In the genomic region with DNA sequence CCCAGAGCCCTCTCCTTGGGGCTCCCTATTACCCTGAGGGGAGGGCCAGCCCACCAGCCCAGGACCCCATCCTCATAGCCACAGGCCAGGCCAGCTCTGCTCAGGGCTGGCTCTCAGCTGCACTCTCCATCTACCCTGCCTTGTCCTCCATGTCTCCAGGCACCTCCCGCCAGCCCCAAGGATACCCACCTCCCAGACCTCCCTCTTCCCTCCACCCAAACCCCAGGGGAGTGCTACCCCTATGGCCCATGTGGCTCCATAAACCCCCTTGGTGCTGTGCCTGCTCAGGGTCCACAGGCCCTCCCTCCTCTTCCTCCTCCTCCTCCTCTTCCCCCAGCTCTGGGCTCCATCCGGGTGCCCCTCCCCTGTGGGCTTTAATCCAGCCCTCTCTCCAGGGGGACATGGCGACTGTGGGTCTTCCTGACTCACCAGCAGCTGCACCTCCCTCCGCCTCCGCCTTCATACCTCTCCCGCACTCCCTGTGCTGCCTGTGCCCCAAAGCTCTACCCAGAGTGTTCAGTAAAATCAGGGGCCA, we compare ENCODE assay signal across 10 cellular contexts. TPM values are rescaled to one million over a fixed set of nuclear protein-coding genes. Genes with fewer than 3 reads are reported as not detected.
A peak's percentile ranks its signal among the peaks of the same experiment; 100 is the strongest.
DNase-seq lines count a peak whose midpoint lies in the region; ATAC-seq and TF ChIP-seq lines count a peak whose summit lies in the region.
"Had no signal": no experiment of that assay in that cellular context is flagged by ENCODE, and none has a peak within 500 bp of the region (broad histone marks: within the 10 kb centered on the region; RNA-seq: fewer than 3 reads in every experiment).

No MANE protein-coding gene starts in this region.

- H3K4me1 ChIP-seq in A673 (ENCODE audit: insufficient read depth, low read length, poor library complexity, severe bottlenecking) (peaks cover 18% of the 10 kb centered on the region), mesodermal cell (ENCODE audit: control insufficient read depth, insufficient read depth, low read length, poor library complexity, severe bottlenecking) (peaks cover 8% of the 10 kb centered on the region), mammary epithelial cell (ENCODE audit: insufficient read depth, low read length) (peaks cover 6% of the 10 kb centered on the region)

- H3K4me2 ChIP-seq in mammary epithelial cell (ENCODE audit: insufficient read depth, low read depth, low read length) = no peak overlapping the region

- H3K79me2 ChIP-seq in mammary epithelial cell (ENCODE audit: insufficient read depth, low read length) = peaks cover 7% of the 10 kb centered on the region

- CTCF ChIA-PET in A673 (lab: Charles Lee) (no interaction called here), mammary epithelial cell (lab: Charles Lee; ENCODE audit: low non-redundant PET) (no interaction called here)

- peak overlapping the region; percentile 75 for H3K27ac Mint-ChIP-seq in activated naive CD8-positive, alpha-beta T cell treated with anti-CD3 and anti-CD28 coated beads, Interleukin-2, amount 10 ng/mL, durations not matched to agents 7 days and 5 days

- peaks cover 29% of the 10 kb centered on the region for H3K36me3 Mint-ChIP-seq in activated naive CD8-positive, alpha-beta T cell treated with anti-CD3 and anti-CD28 coated beads, Interleukin-2, amount 10 ng/mL, durations not matched to agents 7 days and 5 days

- intact Hi-C loops in A673 (cut with micrococcal nuclease; ENCODE audit: unreplicated experiment) (no loop called here), mammary epithelial cell (cut with micrococcal nuclease) (no loop called here)

- H3K9ac ChIP-seq in mammary epithelial cell (ENCODE audit: insufficient read depth, low read length) = no peak overlapping the region

- H3K4me3 Mint-ChIP-seq in activated naive CD8-positive, alpha-beta T cell treated with anti-CD3 and anti-CD28 coated beads, Interleukin-2, amount 10 ng/mL, durations not matched to agents 7 days and 5 days = peak overlapping the region; percentile 30

- H3K27ac ChIP-seq in A673 (ENCODE audit: low read depth, low read length, poor library complexity, severe bottlenecking) (peak overlapping the region; percentile 51), mesodermal cell (ENCODE audit: low read depth, low read length, severe bottlenecking) (peak overlapping the region; percentile 41), mammary epithelial cell (ENCODE audit: insufficient read depth, low read depth, low read length) (no peak overlapping the region)

- dilution Hi-C loops in mammary epithelial cell (cut with HindIII; ENCODE audit: low sequenced_read_pairs) = no loop called here

- POLR2A ChIA-PET in A673 (lab: Charles Lee; ENCODE audit: low non-redundant PET) = no interaction called here
- POLR2A ChIA-PET in activated naive CD8-positive, alpha-beta T cell treated with anti-CD3 and anti-CD28 coated beads, Interleukin-2, amount 10 ng/mL, durations not matched to agents 7 days and 5 days (lab: Charles Lee) = interaction anchor here (0.7 to 1.3 kb wide), 2 partner anchors 11 to 27 kb away, joined by 3 to 5 read pairs; no protein-coding TSS in a partner anchor

- ATAC-seq in activated naive CD8-positive, alpha-beta T cell treated with anti-CD3 and anti-CD28 coated beads, Interleukin-2, amount 10 ng/mL, durations not matched to agents 7 days and 5 days (ENCODE audit: low read depth) = no peak
- ATAC-seq in HG03439 (IDR thresholded peaks at IDR 0.05; ENCODE audit: unreplicated experiment) = no peak

- BruUV-seq in A673 (replicated peaks; lab: Mats Ljungman, UMichigan) (no TSS peak), mammary epithelial cell (replicated peaks; lab: Mats Ljungman, UMichigan) (no TSS peak)

- peak; percentile 76 for DNase-seq in A673 (ENCODE audit: low spot score)
- DNase-seq in HK-2 (ENCODE audit: unreplicated experiment) = peak; percentile 29
- DNase-seq in activated naive CD8-positive, alpha-beta T cell treated with anti-CD3 and anti-CD28 coated beads, Interleukin-2, amount 10 ng/mL, durations not matched to agents 7 days and 5 days = no peak
- DNase-seq in mammary epithelial cell = no peak
- no peak for DNase-seq in NCI-H1417 treated with DMSO at 0.1 percent for 48 hours (lab: John Stamatoyannopoulos, UW)
- DNase-seq in activated CD4-positive, alpha-beta T cell treated with anti-CD3 and anti-CD28 coated beads for 1 hour = no peak
- DNase-seq: retina had no signal

- H3K36me3 ChIP-seq in A673 (ENCODE audit: insufficient read depth, low read length, poor library complexity, severe bottlenecking) (peaks cover 24% of the 10 kb centered on the region), mesodermal cell (ENCODE audit: control insufficient read depth, insufficient read depth, low read length) (peaks cover 33% of the 10 kb centered on the region), mammary epithelial cell (ENCODE audit: insufficient read depth, low read length) (peaks cover 4% of the 10 kb centered on the region)

- H3K4me1 Mint-ChIP-seq in activated naive CD8-positive, alpha-beta T cell treated with anti-CD3 and anti-CD28 coated beads, Interleukin-2, amount 10 ng/mL, durations not matched to agents 7 days and 5 days = peaks cover 19% of the 10 kb centered on the region

- in situ Hi-C loops in mammary epithelial cell (cut with MboI; ENCODE audit: low sequenced_read_pairs in 2 of 2) = no loop called here

- peaks cover 3% of the 10 kb centered on the region for H3K9me3 Mint-ChIP-seq in activated naive CD8-positive, alpha-beta T cell treated with anti-CD3 and anti-CD28 coated beads, Interleukin-2, amount 10 ng/mL, durations not matched to agents 7 days and 5 days

- 52 to 57% methylated on average over 5 of the region's 6 CpGs for WGBS in mesodermal cell (ENCODE audit: insufficient coverage in 2 of 2), 2 experiments
- WGBS in mammary epithelial cell (ENCODE audit: low coverage, missing lambda C conversion rate) = 86% methylated on average over 3 of the region's 6 CpGs

- H3K9me3 ChIP-seq in A673 (ENCODE audit: low read depth, low read length, poor library complexity, severe bottlenecking) = no peaks in the 10 kb centered on the region
- H3K9me3 ChIP-seq in mesodermal cell (ENCODE audit: control insufficient read depth, low read length) = no peaks in the 10 kb centered on the region
- no peaks in the 10 kb centered on the region for H3K9me3 ChIP-seq in mammary epithelial cell (replicated peaks; ENCODE audit: insufficient read depth, low read length)
- H3K9me3 ChIP-seq: tibial nerve had no signal

- no peak for TF ChIP-seq CTCF in A673 (conservative IDR thresholded peaks at IDR 0.05; ENCODE audit: low read depth, low read length)
- no peak for TF ChIP-seq CTCF in mammary epithelial cell (conservative IDR thresholded peaks at IDR 0.05 in 1 of 2, IDR thresholded peaks at IDR 0.05 in 1 of 2; ENCODE audit: extremely low read depth in 1 of 2, insufficient read depth in 1 of 2, low read depth in 1 of 2, low read length in 2 of 2)

- H4K20me1 ChIP-seq in mammary epithelial cell (ENCODE audit: insufficient read depth, low read length) = no peaks in the 10 kb centered on the region

- H3K4me3 ChIP-seq in A673 (ENCODE audit: low read depth, low read length, poor library complexity, severe bottlenecking) (no peak overlapping the region), mesodermal cell (ENCODE audit: extremely low read depth, insufficient read depth, low read length, poor library complexity, severe bottlenecking) (no peak overlapping the region), mammary epithelial cell (replicated peaks in 1 of 3; ENCODE audit: insufficient read depth in 1 of 3, low read depth in 2 of 3, low read length in 3 of 3) (no peak overlapping the region)

- H2AFZ ChIP-seq in mammary epithelial cell (ENCODE audit: low read depth, low read length) = no peak overlapping the region

- no peaks in the 10 kb centered on the region for H3K27me3 Mint-ChIP-seq in activated naive CD8-positive, alpha-beta T cell treated with anti-CD3 and anti-CD28 coated beads, Interleukin-2, amount 10 ng/mL, durations not matched to agents 7 days and 5 days

- no peaks in the 10 kb centered on the region for H3K27me3 ChIP-seq in A673 (replicated peaks; ENCODE audit: insufficient read depth, low read depth, low read length, poor library complexity)
- H3K27me3 ChIP-seq in mammary epithelial cell (ENCODE audit: insufficient read depth, low read length) = no peaks in the 10 kb centered on the region
- H3K27me3 ChIP-seq: tibial nerve had no signal

RNA-seq across cellular contexts. Expression of a gene that starts 9.1 kb away (rescaled TPM):
- 18.8 and 24.2 TPM in 2 replicates for total RNA-seq in A673 (2021)
- total RNA-seq in activated naive CD8-positive, alpha-beta T cell treated with anti-CD3 and anti-CD28 coated beads, Interleukin-2, amount 10 ng/mL, durations not matched to agents 7 days and 5 days = 10 to 100 TPM in 1 of 2 experiments, 1 to 10 TPM in 1; 9.6 to 10.7 TPM
- polyA plus RNA-seq in mesodermal cell (2013, experiment 1 of 2) = 27.9 TPM
- 25.8 TPM for polyA plus RNA-seq in mesodermal cell (2013, experiment 2 of 2)
- 10 to 100 TPM in 1 of 2 donors, 1 to 10 TPM in 1; 9.0 to 12.3 TPM for total RNA-seq in mammary epithelial cell
- 10.4 TPM for polyA plus RNA-seq in mammary epithelial cell
- polyA minus RNA-seq in mammary epithelial cell = 5.1 TPM

RNA-seq across cellular contexts. Expression of a gene that starts 9.8 kb away (rescaled TPM):
- total RNA-seq in A673 (2021) (121 and 125 TPM in 2 replicates), mammary epithelial cell (10 to 100 TPM; 57.2 to 88.8 TPM)
- total RNA-seq in activated naive CD8-positive, alpha-beta T cell treated with anti-CD3 and anti-CD28 coated beads, Interleukin-2, amount 10 ng/mL, durations not matched to agents 7 days and 5 days = 100 to 1,000 TPM; 130 to 150 TPM
- 72.4 TPM for polyA plus RNA-seq in mesodermal cell (2013, experiment 1 of 2)
- 61.0 TPM for polyA plus RNA-seq in mesodermal cell (2013, experiment 2 of 2)
- 45.5 TPM for polyA plus RNA-seq in mammary epithelial cell
- 78.6 TPM for polyA minus RNA-seq in mammary epithelial cell

RNA-seq across cellular contexts. Expression of a gene that starts 28.4 kb away (rescaled TPM):
- total RNA-seq in A673 (2021) (41.2 and 51.0 TPM in 2 replicates), mammary epithelial cell (10 to 100 TPM in 1 of 2 donors, 1 to 10 TPM in 1; 1.8 to 13.8 TPM)
- total RNA-seq in activated naive CD8-positive, alpha-beta T cell treated with anti-CD3 and anti-CD28 coated beads, Interleukin-2, amount 10 ng/mL, durations not matched to agents 7 days and 5 days = 10 to 100 TPM; 50.1 to 53.9 TPM
- polyA plus RNA-seq in mesodermal cell (2013, experiment 1 of 2) = 13.0 TPM
- polyA plus RNA-seq in mesodermal cell (2013, experiment 2 of 2) = 11.5 TPM
- polyA plus RNA-seq in mammary epithelial cell = 5.7 TPM
- 4.7 TPM for polyA minus RNA-seq in mammary epithelial cell

RNA-seq across cellular contexts. Expression of a gene that starts 28.7 kb away (rescaled TPM):
- total RNA-seq in A673 (2021) (66.4 and 73.7 TPM in 2 replicates), mammary epithelial cell (10 to 100 TPM; 15.0 to 40.3 TPM)
- total RNA-seq in activated naive CD8-positive, alpha-beta T cell treated with anti-CD3 and anti-CD28 coated beads, Interleukin-2, amount 10 ng/mL, durations not matched to agents 7 days and 5 days = 10 to 100 TPM; 85.4 to 86.1 TPM
- polyA plus RNA-seq in mesodermal cell (2013, experiment 1 of 2) = 23.9 TPM
- 19.0 TPM for polyA plus RNA-seq in mesodermal cell (2013, experiment 2 of 2)
- polyA plus RNA-seq in mammary epithelial cell = 11.1 TPM
- polyA minus RNA-seq in mammary epithelial cell = 34.3 TPM

Comparison
In these comparisons a context has a peak if more than half of its experiments do, and no peak if none do; other contexts are left out.
1. DNase-seq: peak in A673 (single experiment) and HK-2 (single experiment); none in activated naive CD8-positive, alpha-beta T cell treated with anti-CD3 and anti-CD28 coated beads, Interleukin-2, amount 10 ng/mL, durations not matched to agents 7 days and 5 days (single experiment), mammary epithelial cell (single experiment), NCI-H1417 treated with DMSO at 0.1 percent for 48 hours (single experiment) and activated CD4-positive, alpha-beta T cell treated with anti-CD3 and anti-CD28 coated beads for 1 hour (single experiment).